In the genomic region with DNA sequence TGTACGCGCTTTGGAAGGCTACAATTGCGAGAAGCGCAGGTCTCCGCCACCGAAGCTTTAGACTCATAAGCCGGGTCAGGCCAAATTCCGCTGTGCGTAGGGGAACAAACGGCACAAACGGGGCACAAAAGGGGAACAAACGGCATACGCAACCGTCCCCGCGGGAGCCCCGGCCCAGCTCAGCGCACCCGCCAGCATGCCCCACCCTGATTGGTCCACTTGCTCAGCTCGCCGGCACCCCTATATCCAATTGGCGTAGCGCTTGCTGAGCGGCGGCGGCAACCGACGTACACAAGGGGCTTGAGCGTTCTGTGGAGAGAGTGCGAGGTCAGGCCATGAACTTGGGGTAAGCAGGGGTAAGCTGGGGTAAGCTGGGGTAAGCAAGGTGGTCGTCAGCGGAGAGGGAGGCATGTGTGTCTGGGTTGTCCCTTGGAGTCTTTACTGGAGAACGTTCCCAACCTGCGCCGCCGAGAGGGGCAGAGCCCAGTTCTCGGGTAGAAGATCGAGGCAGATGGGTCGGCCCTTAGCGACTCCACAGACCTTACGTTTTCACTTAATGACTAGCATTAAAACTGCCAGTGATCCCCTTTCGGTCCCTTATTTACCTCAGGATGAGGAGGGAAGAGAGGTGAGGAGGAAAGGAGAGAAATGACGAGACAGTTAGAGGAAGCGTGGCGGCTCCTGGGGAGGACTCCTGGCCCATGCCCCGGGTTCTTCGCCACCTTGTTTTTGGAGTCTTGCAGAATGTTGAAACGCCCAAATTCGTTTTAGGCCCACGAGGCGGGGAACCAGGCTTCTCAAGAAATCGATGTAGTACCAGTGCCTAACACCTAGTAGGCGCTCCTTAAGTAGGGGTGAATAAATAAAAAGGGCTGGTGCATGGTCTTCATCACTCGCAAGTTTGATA, we compare ENCODE assay signal across 8 cellular contexts. TPM values are rescaled to one million over a fixed set of nuclear protein-coding genes. Genes with fewer than 3 reads are reported as not detected.
DNase-seq lines count a peak whose midpoint lies in the region; ATAC-seq and TF ChIP-seq lines count a peak whose summit lies in the region.

A gene (plus strand): TSS at position 268 of the 907 bp plus-strand sequence. CDS start 68 bp downstream, at position 336.

- H3K4me1 Mint-ChIP-seq in IgD-negative memory B cell, result peaks cover 9 to 16% (median 12%) of the 10 kb centered on the region in 3 donors

- H3K27me3 Mint-ChIP-seq in IgD-negative memory B cell, result no peaks in the 10 kb centered on the region

- H3K4me3 Mint-ChIP-seq in IgD-negative memory B cell, result peak within 1 kb of the TSS; percentile 86 to 98 (median 97)

- ATAC-seq in GM21529 (IDR thresholded peaks at IDR 0.05; ENCODE audit: unreplicated experiment), result peak; percentile 100

- TF ChIP-seq CTCF in epithelial cell of proximal tubule (conservative IDR thresholded peaks at IDR 0.05; ENCODE audit: low read depth, low read length), result peak; percentile 79

- H3K4me3 ChIP-seq in epithelial cell of proximal tubule (ENCODE audit: low read depth, low read length), result peak within 1 kb of the TSS; percentile 96

- peaks cover 5% of the 10 kb centered on the region for H3K36me3 Mint-ChIP-seq in IgD-negative memory B cell

- peaks cover 0 to 4% (median 2%) of the 10 kb centered on the region in 3 donors for H3K9me3 Mint-ChIP-seq in IgD-negative memory B cell

- DNase-seq in DMS153 treated with DMSO at 0.1 percent for 48 hours (lab: John Stamatoyannopoulos, UW; ENCODE audit: unreplicated experiment) (peak; percentile 36), OCI-M1 (lab: John Stamatoyannopoulos, UW) (peak; percentile 93), activated T-cell treated with anti-CD3 and anti-CD28 coated beads for 4 hours (peak; percentile 90), epithelial cell of proximal tubule (ENCODE audit: low read depth) (no peak), mucosa of gallbladder (ENCODE audit: low spot score) (peak; percentile 95)
- DNase-seq in stimulated activated CD8-positive, alpha-beta memory T cell treated with anti-CD3 and anti-CD28 coated beads, Interleukin-4, amount 100 ng/mL, for 4 hours (ENCODE audit: low read depth in 2 of 2, low spot score in 1 of 2), result peak; percentile 79 to 86

- peak within 1 kb of the TSS; percentile 60 to 98 (median 97) for H3K27ac Mint-ChIP-seq in IgD-negative memory B cell

RNA-seq across cellular contexts. Expression of the gene that starts here (rescaled TPM):
- 20.9 TPM for polyA plus RNA-seq in IgD-negative memory B cell
- total RNA-seq in epithelial cell of proximal tubule (3.5 and 6.1 TPM in 2 replicates), mucosa of gallbladder (20.6 TPM)
